1 cellular context compared by ENCODE assay signal in genomic region chr16:70432800-70433455, GRCh38.
TF ChIP-seq lines count a peak whose summit lies in the region.

No MANE protein-coding gene starts in this region.

TF ChIP-seq in K562, 482 proteins besides CTCF, POLR2A, EP300 and RAD21 (continued from another document):
- 0 out of 6 replicates have a peak, but pooled peaks of 1 of the 3 experiments have one; percentile 30 for TF ChIP-seq ZBTB11 (CRISPR knock-in tag; IDR thresholded peaks at IDR 0.05)
- TF ChIP-seq ZNF175 (CRISPR knock-in tag; IDR thresholded peaks at IDR 0.05; ENCODE audit: low read depth) = no peak
- peak; percentile 29 for TF ChIP-seq NEUROD1 (IDR thresholded peaks at IDR 0.05; ENCODE audit: borderline replicate concordance, low read depth, low read length, partially characterized antibody)
- TF ChIP-seq ZFX (CRISPR knock-in tag; IDR thresholded peaks at IDR 0.05) = peak; percentile 30; the same call in 1 of the 2 replicates
- 0 out of 2 replicates have a peak, but pooled peaks have one; percentile 20 for TF ChIP-seq ZFP1 (CRISPR knock-in tag; IDR thresholded peaks at IDR 0.05)
